ENCODE assay signal across 1 cellular context in genomic region chr4:1633993-1634392, GRCh38.
A peak's percentile ranks its signal among the peaks of the same experiment; 100 is the strongest.
TF ChIP-seq lines count a peak whose summit lies in the region.

No MANE protein-coding gene starts in this region.

TF ChIP-seq in HepG2, 621 proteins besides CTCF, POLR2A, EP300 and RAD21 (continued from another document and continues in another):
- TF ChIP-seq TRIM24 (CRISPR knock-in tag; IDR thresholded peaks at IDR 0.05) (no peak), RXRB (CRISPR knock-in tag; IDR thresholded peaks at IDR 0.05; ENCODE audit: borderline replicate concordance) (no peak), IRF2 (CRISPR knock-in tag; IDR thresholded peaks at IDR 0.05) (no peak), CSRNP2 (CRISPR knock-in tag; conservative IDR thresholded peaks at IDR 0.05; ENCODE audit: low read depth) (no peak), ZNF225 (CRISPR knock-in tag; IDR thresholded peaks at IDR 0.05) (no peak), SALL1 (CRISPR knock-in tag; IDR thresholded peaks at IDR 0.05) (peak; percentile 36; the same call in 1 of the 2 replicates), ZMYM4 (CRISPR knock-in tag; IDR thresholded peaks at IDR 0.05) (no peak), ZNF691 (CRISPR knock-in tag; IDR thresholded peaks at IDR 0.05; ENCODE audit: borderline replicate concordance, low read depth) (no peak), CSRNP1 (CRISPR knock-in tag; IDR thresholded peaks at IDR 0.05) (no peak), EHMT2 (IDR thresholded peaks at IDR 0.05; ENCODE audit: borderline replicate concordance, low read depth, low read length) (no peak), STAT5B (CRISPR knock-in tag; IDR thresholded peaks at IDR 0.05) (no peak), SOX13 (IDR thresholded peaks at IDR 0.05) (no peak), SOX13 (CRISPR knock-in tag; conservative IDR thresholded peaks at IDR 0.05 in 1 of 2, IDR thresholded peaks at IDR 0.05 in 1 of 2) (no peak), THYN1 (CRISPR knock-in tag; IDR thresholded peaks at IDR 0.05; ENCODE audit: borderline replicate concordance, low read depth) (no peak), ZNF879 (CRISPR knock-in tag; IDR thresholded peaks at IDR 0.05) (no peak), SRSF1 (optimal IDR thresholded peaks at IDR 0.05; ENCODE audit: low read depth, low read length) (no peak), ZNF724P (CRISPR knock-in tag; IDR thresholded peaks at IDR 0.05; ENCODE audit: borderline replicate concordance) (no peak), NR1H2 (CRISPR knock-in tag; IDR thresholded peaks at IDR 0.05; ENCODE audit: borderline replicate concordance, low read depth) (no peak), E2F5 (CRISPR knock-in tag; conservative IDR thresholded peaks at IDR 0.05) (no peak), SIN3A (IDR thresholded peaks at IDR 0.05; ENCODE audit: borderline replicate concordance, low read depth, low read length) (no peak), POGK (CRISPR knock-in tag; conservative IDR thresholded peaks at IDR 0.05) (no peak), MIER2 (CRISPR knock-in tag; IDR thresholded peaks at IDR 0.05) (no peak), TCF12 (IDR thresholded peaks at IDR 0.05) (no peak), TCF12 (CRISPR knock-in tag; IDR thresholded peaks at IDR 0.05) (no peak), MATR3 (CRISPR knock-in tag; IDR thresholded peaks at IDR 0.05) (no peak), ZNF503 (CRISPR knock-in tag; IDR thresholded peaks at IDR 0.05) (no peak), AHDC1 (CRISPR knock-in tag; IDR thresholded peaks at IDR 0.05; ENCODE audit: borderline replicate concordance) (no peak), NR2F6 (IDR thresholded peaks at IDR 0.05) (peak; percentile 65), NR2F6 (CRISPR knock-in tag; IDR thresholded peaks at IDR 0.05) (peak; percentile 82), ZMYM2 (CRISPR knock-in tag; IDR thresholded peaks at IDR 0.05) (no peak), TBX2 (CRISPR knock-in tag; IDR thresholded peaks at IDR 0.05; ENCODE audit: borderline replicate concordance) (peak; percentile 41; the same call in 1 of the 2 replicates), GATA4 (IDR thresholded peaks at IDR 0.05; ENCODE audit: borderline replicate concordance, low read depth) (no peak), ZFP37 (CRISPR knock-in tag; IDR thresholded peaks at IDR 0.05; ENCODE audit: borderline replicate concordance) (no peak), ZNF292 (CRISPR knock-in tag; IDR thresholded peaks at IDR 0.05; ENCODE audit: borderline replicate concordance, low read depth) (0 out of 2 replicates have a peak, but pooled peaks have one; percentile 22), GMEB1 (CRISPR knock-in tag; IDR thresholded peaks at IDR 0.05; ENCODE audit: borderline replicate concordance) (no peak), SETDB1 (CRISPR knock-in tag; IDR thresholded peaks at IDR 0.05; ENCODE audit: borderline replicate concordance) (no peak), PHB2 (IDR thresholded peaks at IDR 0.05; ENCODE audit: partially characterized antibody) (no peak), ZMAT5 (CRISPR knock-in tag; IDR thresholded peaks at IDR 0.05; ENCODE audit: borderline replicate concordance, low read depth) (no peak), ZBTB37 (CRISPR knock-in tag; IDR thresholded peaks at IDR 0.05) (no peak), ZNF747 (CRISPR knock-in tag; IDR thresholded peaks at IDR 0.05; ENCODE audit: borderline replicate concordance) (no peak), MED8 (CRISPR knock-in tag; IDR thresholded peaks at IDR 0.05; ENCODE audit: insufficient replicate concordance) (no peak), ZNF580 (CRISPR knock-in tag; IDR thresholded peaks at IDR 0.05; ENCODE audit: borderline replicate concordance, low read depth) (no peak), NR2F1 (CRISPR knock-in tag; IDR thresholded peaks at IDR 0.05) (peak in 1 of 2 experiments; percentile 43; a peak in 2 of 4 replicates), ZNF841 (CRISPR knock-in tag; IDR thresholded peaks at IDR 0.05; ENCODE audit: borderline replicate concordance) (no peak)
